Comparison of ENCODE assay signal across 27 cellular contexts in genomic region chr5:108857905-108858304, GRCh38.
A peak's percentile ranks its signal among the peaks of the same experiment; 100 is the strongest.
DNase-seq lines count a peak whose midpoint lies in the region; ATAC-seq, FAIRE-seq and TF ChIP-seq lines count a peak whose summit lies in the region.
"Had no signal": no experiment of that assay in that cellular context is flagged by ENCODE, and none has a peak within 500 bp of the region (broad histone marks: within the 10 kb centered on the region; RNA-seq: fewer than 3 reads in every experiment).

No MANE protein-coding gene starts in this region.

- H3K9me3 ChIP-seq in SU-DHL-6 (ENCODE audit: insufficient read depth, low read length) = no peaks in the 10 kb centered on the region
- H3K9me3 ChIP-seq: BE2C, pancreas, tibial nerve had no signal

- no peak overlapping the region for H3K27ac ChIP-seq in SU-DHL-6 (ENCODE audit: low read depth, low read length)
- H3K27ac ChIP-seq: adrenal gland, pancreas, tibial nerve had no signal

- H4K20me1 ChIP-seq in SU-DHL-6 (ENCODE audit: low read depth, low read length) = no peaks in the 10 kb centered on the region

- peak overlapping the region; percentile 52 for H3K4me2 ChIP-seq in SU-DHL-6 (ENCODE audit: low read depth, low read length, poor library complexity, severe bottlenecking)
- H3K4me2 ChIP-seq: smooth muscle cell had no signal

- ATAC-seq in GM19395 (IDR thresholded peaks at IDR 0.05; ENCODE audit: unreplicated experiment) (peak; percentile 50), HG02678 (IDR thresholded peaks at IDR 0.05; ENCODE audit: unreplicated experiment) (peak; percentile 42)
- ATAC-seq: activated CD4-positive, alpha-beta T cell treated with anti-CD3 and anti-CD28 coated beads for 36 hours; HCT116; pancreas; PC-3 had no signal

- H3K4me3 ChIP-seq in SU-DHL-6 (ENCODE audit: insufficient read depth, low read length, poor library complexity, severe bottlenecking) = peak overlapping the region; percentile 5
- H3K4me3 ChIP-seq: adrenal gland, pancreas, smooth muscle cell, tibial nerve had no signal

- no peaks in the 10 kb centered on the region for H3K79me2 ChIP-seq in SU-DHL-6 (ENCODE audit: insufficient read depth, low read length)

- H3K27me3 ChIP-seq in SU-DHL-6 (ENCODE audit: low read length) = no peaks in the 10 kb centered on the region
- H3K27me3 ChIP-seq: adrenal gland, BE2C, pancreas, tibial nerve had no signal

- no peak overlapping the region for H2AFZ ChIP-seq in SU-DHL-6 (ENCODE audit: low read depth, low read length, severe bottlenecking)

- TF ChIP-seq CTCF in D721Med (IDR thresholded peaks at IDR 0.05; ENCODE audit: insufficient read depth, missing control alignments) = no peak
- TF ChIP-seq CTCF in SU-DHL-6 (IDR thresholded peaks at IDR 0.05; ENCODE audit: insufficient read depth, low read length, poor library complexity, severe bottlenecking) = no peak

- no peak overlapping the region for H3K9ac ChIP-seq in SU-DHL-6 (ENCODE audit: low read length)

- no peaks in the 10 kb centered on the region for H3K36me3 ChIP-seq in SU-DHL-6 (ENCODE audit: low read length)
- H3K36me3 ChIP-seq: adrenal gland, BE2C, pancreas, tibial nerve had no signal

- FAIRE-seq in D721Med (lab: Jason Lieb, UNC) = peak; percentile 38
- FAIRE-seq: endothelial cell of umbilical vein had no signal

- no peaks in the 10 kb centered on the region for H3K9me2 ChIP-seq in SU-DHL-6 (replicated peaks; ENCODE audit: insufficient read depth, low read length)

- H3F3A ChIP-seq in SU-DHL-6 (ENCODE audit: insufficient read depth) = 0 out of 2 replicates have a peak, but pooled peaks cover 4% of the 10 kb centered on the region

- DNase-seq in D721Med (ENCODE audit: insufficient read length, low spot score) (no peak), NCI-H2107 treated with DMSO at 0.1 percent for 48 hours (lab: John Stamatoyannopoulos, UW; ENCODE audit: unreplicated experiment) (no peak), NCI-H446 (lab: John Stamatoyannopoulos, UW) (no peak), NCI-H446 treated with DMSO at 0.1 percent for 48 hours (lab: John Stamatoyannopoulos, UW) (no peak), RPMI8226 (no peak)
- DNase-seq: ACHN; activated CD4-positive, alpha-beta T cell treated with anti-CD3 and anti-CD28 coated beads for 36 hours; activated naive CD4-positive, alpha-beta T cell treated with Interleukin-2 at 50 U/mL for 16 hours; activated T-cell treated with anti-CD3 and anti-CD28 coated beads, Interleukin-2, amount 50 U/mL, for 24 hours; adrenal gland; BE2C; DMS53; hypothalamus; KG1; NCI-H1436; NCI-H510A; pancreas; PC-3; Right ventricle myocardium superior; stimulated activated CD4-positive, alpha-beta T cell treated with anti-CD3 and anti-CD28 coated beads, Interleukin-2, amount 100 ng/mL, for 48 hours had no signal
